8 cellular contexts compared by ENCODE assay signal in genomic region chr3:39107874-39108308, GRCh38. TPM values are rescaled to one million over a fixed set of nuclear protein-coding genes. Genes with fewer than 3 reads are reported as not detected.
DNase-seq lines count a peak whose midpoint lies in the region; ATAC-seq and TF ChIP-seq lines count a peak whose summit lies in the region.

No MANE protein-coding gene starts in this region.

- peak overlapping the region; percentile 90 for H3K27ac ChIP-seq in stomach smooth muscle (ENCODE audit: low read length)

- no peak for TF ChIP-seq CTCF in astrocyte of the cerebellum (IDR thresholded peaks at IDR 0.05; ENCODE audit: low read depth, low read length, missing control alignments)

- intact Hi-C loops in posterior vena cava (cut with DNase I) = no loop called here

- H3K27me3 ChIP-seq in stomach smooth muscle (ENCODE audit: control insufficient read depth in 1 of 2, insufficient read depth in 2 of 2, low read length in 2 of 2) = no peaks in the 10 kb centered on the region

- H3K4me1 ChIP-seq in stomach smooth muscle (ENCODE audit: control insufficient read depth, insufficient read depth, low read length) = peaks cover 43% of the 10 kb centered on the region

- H3K9ac ChIP-seq in stomach smooth muscle (ENCODE audit: low read length in 2 of 2) = peak overlapping the region; percentile 86 to 90

- in situ Hi-C loops in astrocyte of the cerebellum (cut with HindIII; ENCODE audit: low sequenced_read_pairs) = loop anchor here (5.0 kb wide), 1 partner anchor 84 kb away; the partner anchor contains the start of gene XIRP1

- peaks cover 0 to 2% of the 10 kb centered on the region in 2 donors for H3K36me3 ChIP-seq in stomach smooth muscle (ENCODE audit: control insufficient read depth in 2 of 2, insufficient read depth in 2 of 2, low read length in 2 of 2)

- peak; percentile 28 for ATAC-seq in HG03439 (IDR thresholded peaks at IDR 0.05; ENCODE audit: unreplicated experiment)

- DNase-seq in GM03348 (ENCODE audit: low spot score) (peak; percentile 84), astrocyte of the cerebellum (ENCODE audit: low read depth) (no peak), iris pigment epithelial cell (ENCODE audit: low read depth) (peak; percentile 36), CD1c-positive myeloid dendritic cell (ENCODE audit: extremely low spot score) (no peak), posterior vena cava (ENCODE audit: low spot score) (no peak)
- no peak for DNase-seq in activated CD4-positive, alpha-beta T cell treated with anti-CD3 and anti-CD28 coated beads for 4 hours

- H3K9me3 ChIP-seq in stomach smooth muscle (ENCODE audit: control insufficient read depth in 2 of 2, low read length in 2 of 2) = no peaks in the 10 kb centered on the region

- H3K4me3 ChIP-seq in astrocyte of the cerebellum (ENCODE audit: low read depth, low read length) (peak overlapping the region; percentile 91), stomach smooth muscle (ENCODE audit: low read length in 2 of 2) (peak overlapping the region; percentile 83 to 91)

RNA-seq across cellular contexts. Expression of gene TTC21A, which starts 0.4 kb away (rescaled TPM):
- total RNA-seq in posterior vena cava = 1 to 10 TPM; 3.0 to 5.4 TPM

RNA-seq across cellular contexts. Expression of gene GORASP1, which starts 0.5 kb away (rescaled TPM):
- 10 to 100 TPM; 50.8 to 61.8 TPM for total RNA-seq in posterior vena cava

RNA-seq across cellular contexts. Expression of gene CSRNP1, which starts 45.5 kb away (rescaled TPM):
- 10 to 100 TPM; 23.5 to 61.4 TPM for total RNA-seq in posterior vena cava

RNA-seq across cellular contexts. Expression of gene WDR48, which starts 56.1 kb away (rescaled TPM):
- 10 to 100 TPM; 26.6 to 28.6 TPM for total RNA-seq in posterior vena cava

RNA-seq across cellular contexts. Expression of gene SCN11A, which starts 56.1 kb away (rescaled TPM):
- total RNA-seq in posterior vena cava = under 1 TPM; 0.28 to 0.29 TPM

Comparison
In these comparisons a context has a peak if more than half of its experiments do, and no peak if none do; other contexts are left out.
1. DNase-seq: peak in GM03348 (single experiment) and iris pigment epithelial cell (single experiment); none in astrocyte of the cerebellum (single experiment), CD1c-positive myeloid dendritic cell (single experiment), posterior vena cava (single experiment) and activated CD4-positive, alpha-beta T cell treated with anti-CD3 and anti-CD28 coated beads for 4 hours (0 of 2).